Comparison of ENCODE assay signal across 9 cellular contexts in the genomic region with DNA sequence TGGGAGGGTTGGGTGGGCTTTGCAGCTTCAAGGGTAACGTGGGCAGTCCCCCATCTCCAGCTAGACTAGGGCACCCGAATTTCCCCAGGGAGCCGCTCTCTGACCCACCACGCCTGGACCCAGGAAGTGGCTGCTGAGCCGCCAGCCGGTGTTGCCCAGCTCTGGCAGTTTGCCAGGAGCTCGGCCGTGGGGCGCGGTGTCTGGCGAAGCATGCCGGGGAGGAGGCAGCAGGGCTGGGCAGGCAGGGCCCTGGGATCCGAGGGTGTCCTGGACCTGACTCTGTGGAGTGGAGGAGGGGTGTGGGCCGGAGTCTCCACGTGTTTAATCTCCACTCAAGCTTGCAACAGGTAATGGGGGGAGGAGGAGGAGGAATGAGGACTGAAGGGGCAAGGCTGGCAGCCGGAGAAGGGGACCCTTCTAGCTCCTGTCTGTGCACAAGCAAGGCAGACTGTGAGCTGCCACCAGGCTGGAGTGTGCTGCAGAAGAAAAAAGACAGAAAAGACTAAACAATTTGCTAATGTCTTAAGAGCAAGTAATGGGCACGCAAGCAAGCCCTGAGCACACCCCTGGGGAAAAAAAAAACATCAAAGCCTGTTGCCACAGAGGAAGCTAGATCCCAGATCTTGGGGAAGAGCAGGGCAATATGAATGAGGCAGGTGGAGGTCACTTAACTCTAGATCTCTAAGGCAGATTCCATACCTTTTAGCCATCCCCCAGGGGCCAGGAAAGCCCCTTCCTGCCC. TPM values are rescaled to one million over a fixed set of nuclear protein-coding genes. Genes with fewer than 3 reads are reported as not detected.
DNase-seq lines count a peak whose midpoint lies in the region; ATAC-seq and TF ChIP-seq lines count a peak whose summit lies in the region.
"Had no signal": no experiment of that assay in that cellular context is flagged by ENCODE, and none has a peak within 500 bp of the region (broad histone marks: within the 10 kb centered on the region; RNA-seq: fewer than 3 reads in every experiment).

No MANE protein-coding gene starts in this region.

- peaks cover 19% of the 10 kb centered on the region for H3K4me1 Mint-ChIP-seq in stimulated activated memory B cell treated with anti-CD40 and anti-IgM and Interleukin-4, amounts not matched to agents 10 μg/mL and 1 μg/mL and 100 μg/mL, for 72 hours

- intact Hi-C loops in PC-9 (cut with micrococcal nuclease; ENCODE audit: unreplicated experiment) = loop anchor here (1.0 to 2.0 kb wide), 2 partner anchors 39 to 92 kb away; no protein-coding TSS in a partner anchor

- H3F3A ChIP-seq in PC-9 (ENCODE audit: insufficient read depth, low read depth) = peaks cover 26% of the 10 kb centered on the region

- H3K79me2 ChIP-seq in PC-9 (ENCODE audit: low read depth) = peaks cover 59% of the 10 kb centered on the region

- peak; percentile 29 for ATAC-seq in stimulated activated memory B cell treated with anti-CD40 and anti-IgM and Interleukin-4, amounts not matched to agents 10 μg/mL and 1 μg/mL and 100 μg/mL, for 72 hours

- H3K4me2 ChIP-seq in PC-9 = peak overlapping the region; percentile 84

- 5% methylated on average over 17 of the region's 17 CpGs for WGBS in liver

- H3K27me3 Mint-ChIP-seq in stimulated activated memory B cell treated with anti-CD40 and anti-IgM and Interleukin-4, amounts not matched to agents 10 μg/mL and 1 μg/mL and 100 μg/mL, for 72 hours = peaks cover 15% of the 10 kb centered on the region

- peak overlapping the region; percentile 51 for H3K4me3 Mint-ChIP-seq in stimulated activated memory B cell treated with anti-CD40 and anti-IgM and Interleukin-4, amounts not matched to agents 10 μg/mL and 1 μg/mL and 100 μg/mL, for 72 hours

- peaks cover 27% of the 10 kb centered on the region for H3K4me1 ChIP-seq in PC-9 (replicated peaks; ENCODE audit: insufficient read depth)
- H3K4me1 ChIP-seq in liver (ENCODE audit: control insufficient read depth in 4 of 4, insufficient read depth in 4 of 4, low read length in 3 of 4) = peaks cover 3 to 33% (median 15%) of the 10 kb centered on the region in 4 donors

- TF ChIP-seq RAD21 in liver (IDR thresholded peaks at IDR 0.05) = no peak

- H4K20me1 ChIP-seq in PC-9 (ENCODE audit: insufficient read depth) = no peaks in the 10 kb centered on the region

- no peaks in the 10 kb centered on the region for H3K9me2 ChIP-seq in PC-9 (ENCODE audit: insufficient read depth)

- H3K36me3 ChIP-seq in PC-9 (ENCODE audit: low read depth) (peaks cover 31% of the 10 kb centered on the region), liver (ENCODE audit: control insufficient read depth in 4 of 4, insufficient read depth in 3 of 4, low read depth in 1 of 4, low read length in 3 of 4) (peaks cover 1 to 16% (median 8%) of the 10 kb centered on the region in 4 donors)

- H3K9me3 ChIP-seq in PC-9 (ENCODE audit: insufficient read depth, low read depth) (no peaks in the 10 kb centered on the region), liver (ENCODE audit: control insufficient read depth in 4 of 4, low read length in 3 of 4) (no peaks in the 10 kb centered on the region)

- H3K36me3 Mint-ChIP-seq in stimulated activated memory B cell treated with anti-CD40 and anti-IgM and Interleukin-4, amounts not matched to agents 10 μg/mL and 1 μg/mL and 100 μg/mL, for 72 hours = no peaks in the 10 kb centered on the region

- H3K27ac ChIP-seq in PC-9 (peak overlapping the region; percentile 95), liver (ENCODE audit: low read depth in 1 of 2, low read length in 2 of 2) (peak overlapping the region; percentile 93 to 98)

- POLR2A ChIA-PET in PC-9 (lab: Charles Lee; ENCODE audit: unreplicated experiment) = interaction anchor here (0.5 to 0.7 kb wide), 3 partner anchors 38 to 640 kb away, joined by 3 to 7 read pairs (median 3); no protein-coding TSS in a partner anchor

- H3K9me3 Mint-ChIP-seq in stimulated activated memory B cell treated with anti-CD40 and anti-IgM and Interleukin-4, amounts not matched to agents 10 μg/mL and 1 μg/mL and 100 μg/mL, for 72 hours = no peaks in the 10 kb centered on the region

- H3K27me3 ChIP-seq in PC-9 (ENCODE audit: insufficient read depth, low read depth) = peaks cover 7% of the 10 kb centered on the region; the same call in 1 of the 2 replicates
- H3K27me3 ChIP-seq in liver (ENCODE audit: control insufficient read depth in 4 of 4, insufficient read depth in 4 of 4, low read length in 3 of 4) = peaks cover 0 to 3% (median 0%) of the 10 kb centered on the region in 4 donors

- peak; percentile 27 to 69 (median 51) for DNase-seq in NCI-H1417 (lab: John Stamatoyannopoulos, UW)
- DNase-seq in NCI-H1417 treated with DMSO at 0.1 percent for 48 hours (lab: John Stamatoyannopoulos, UW) = no peak
- peak; percentile 78 to 88 for DNase-seq in PC-9
- peak; percentile 30 for DNase-seq in astrocyte of the hippocampus (ENCODE audit: low read depth, low spot score)
- DNase-seq in epidermal melanocyte (ENCODE audit: insufficient read length, low spot score) = no peak
- no peak for DNase-seq in GF-D8 (lab: John Stamatoyannopoulos, UW)

- no peak overlapping the region for H2AFZ ChIP-seq in PC-9

- H3K27ac Mint-ChIP-seq in stimulated activated memory B cell treated with anti-CD40 and anti-IgM and Interleukin-4, amounts not matched to agents 10 μg/mL and 1 μg/mL and 100 μg/mL, for 72 hours = no peak overlapping the region

- TF ChIP-seq CTCF in PC-9 (conservative IDR thresholded peaks at IDR 0.05) (no peak), liver (IDR thresholded peaks at IDR 0.05; ENCODE audit: low read depth, low read length, missing input control) (no peak)

- no TSS peak for BruUV-seq in PC-9 (replicated peaks; lab: Mats Ljungman, UMichigan)

- CTCF ChIA-PET in PC-9 (lab: Charles Lee) = interaction anchor here (0.8 kb wide), 1 partner anchor 90 kb away, joined by 8 read pairs; no protein-coding TSS in a partner anchor

- H3K9ac ChIP-seq in liver (ENCODE audit: low read depth in 1 of 2, low read length in 2 of 2) = peak overlapping the region; percentile 63 to 65

- peak overlapping the region; percentile 93 for H3K4me3 ChIP-seq in PC-9
- peak overlapping the region; percentile 44 to 90 (median 66) for H3K4me3 ChIP-seq in liver (ENCODE audit: low read depth in 1 of 3, low read length in 3 of 3)

TF ChIP-seq in liver, 16 proteins besides CTCF, POLR2A, EP300 and RAD21:
- TF ChIP-seq FOXA1 (IDR thresholded peaks at IDR 0.05) (no peak), JUND (IDR thresholded peaks at IDR 0.05) (no peak), YY1 (IDR thresholded peaks at IDR 0.05) (no peak), GABPA (IDR thresholded peaks at IDR 0.05 in 1 of 2, conservative IDR thresholded peaks at IDR 0.05 in 1 of 2) (no peak), EGR1 (IDR thresholded peaks at IDR 0.05; ENCODE audit: low read depth in 2 of 2) (no peak), HNF4G (IDR thresholded peaks at IDR 0.05) (no peak), TAF1 (conservative IDR thresholded peaks at IDR 0.05) (no peak)
- TF ChIP-seq, protein P1, sequence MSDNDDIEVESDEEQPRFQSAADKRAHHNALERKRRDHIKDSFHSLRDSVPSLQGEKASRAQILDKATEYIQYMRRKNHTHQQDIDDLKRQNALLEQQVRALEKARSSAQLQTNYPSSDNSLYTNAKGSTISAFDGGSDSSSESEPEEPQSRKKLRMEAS (IDR thresholded peaks at IDR 0.05) = no peak
- TF ChIP-seq, protein P2, sequence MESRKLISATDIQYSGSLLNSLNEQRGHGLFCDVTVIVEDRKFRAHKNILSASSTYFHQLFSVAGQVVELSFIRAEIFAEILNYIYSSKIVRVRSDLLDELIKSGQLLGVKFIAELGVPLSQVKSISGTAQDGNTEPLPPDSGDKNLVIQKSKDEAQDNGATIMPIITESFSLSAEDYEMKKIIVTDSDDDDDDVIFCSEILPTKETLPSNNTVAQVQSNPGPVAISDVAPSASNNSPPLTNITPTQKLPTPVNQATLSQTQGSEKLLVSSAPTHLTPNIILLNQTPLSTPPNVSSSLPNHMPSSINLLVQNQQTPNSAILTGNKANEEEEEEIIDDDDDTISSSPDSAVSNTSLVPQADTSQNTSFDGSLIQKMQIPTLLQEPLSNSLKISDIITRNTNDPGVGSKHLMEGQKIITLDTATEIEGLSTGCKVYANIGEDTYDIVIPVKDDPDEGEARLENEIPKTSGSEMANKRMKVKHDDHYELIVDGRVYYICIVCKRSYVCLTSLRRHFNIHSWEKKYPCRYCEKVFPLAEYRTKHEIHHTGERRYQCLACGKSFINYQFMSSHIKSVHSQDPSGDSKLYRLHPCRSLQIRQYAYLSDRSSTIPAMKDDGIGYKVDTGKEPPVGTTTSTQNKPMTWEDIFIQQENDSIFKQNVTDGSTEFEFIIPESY (IDR thresholded peaks at IDR 0.05) = no peak
- TF ChIP-seq, protein P3, sequence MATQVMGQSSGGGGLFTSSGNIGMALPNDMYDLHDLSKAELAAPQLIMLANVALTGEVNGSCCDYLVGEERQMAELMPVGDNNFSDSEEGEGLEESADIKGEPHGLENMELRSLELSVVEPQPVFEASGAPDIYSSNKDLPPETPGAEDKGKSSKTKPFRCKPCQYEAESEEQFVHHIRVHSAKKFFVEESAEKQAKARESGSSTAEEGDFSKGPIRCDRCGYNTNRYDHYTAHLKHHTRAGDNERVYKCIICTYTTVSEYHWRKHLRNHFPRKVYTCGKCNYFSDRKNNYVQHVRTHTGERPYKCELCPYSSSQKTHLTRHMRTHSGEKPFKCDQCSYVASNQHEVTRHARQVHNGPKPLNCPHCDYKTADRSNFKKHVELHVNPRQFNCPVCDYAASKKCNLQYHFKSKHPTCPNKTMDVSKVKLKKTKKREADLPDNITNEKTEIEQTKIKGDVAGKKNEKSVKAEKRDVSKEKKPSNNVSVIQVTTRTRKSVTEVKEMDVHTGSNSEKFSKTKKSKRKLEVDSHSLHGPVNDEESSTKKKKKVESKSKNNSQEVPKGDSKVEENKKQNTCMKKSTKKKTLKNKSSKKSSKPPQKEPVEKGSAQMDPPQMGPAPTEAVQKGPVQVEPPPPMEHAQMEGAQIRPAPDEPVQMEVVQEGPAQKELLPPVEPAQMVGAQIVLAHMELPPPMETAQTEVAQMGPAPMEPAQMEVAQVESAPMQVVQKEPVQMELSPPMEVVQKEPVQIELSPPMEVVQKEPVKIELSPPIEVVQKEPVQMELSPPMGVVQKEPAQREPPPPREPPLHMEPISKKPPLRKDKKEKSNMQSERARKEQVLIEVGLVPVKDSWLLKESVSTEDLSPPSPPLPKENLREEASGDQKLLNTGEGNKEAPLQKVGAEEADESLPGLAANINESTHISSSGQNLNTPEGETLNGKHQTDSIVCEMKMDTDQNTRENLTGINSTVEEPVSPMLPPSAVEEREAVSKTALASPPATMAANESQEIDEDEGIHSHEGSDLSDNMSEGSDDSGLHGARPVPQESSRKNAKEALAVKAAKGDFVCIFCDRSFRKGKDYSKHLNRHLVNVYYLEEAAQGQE (IDR thresholded peaks at IDR 0.05) = no peak

RNA-seq across cellular contexts. Expression of a gene that starts 2.4 kb away (rescaled TPM):
- total RNA-seq in PC-9 (2021) (6.3 and 8.7 TPM in 2 replicates), liver (10 to 100 TPM in 1 of 2 donors, 1 to 10 TPM in 1; 6.7 to 26.7 TPM)
- polyA plus RNA-seq in liver = 1 to 10 TPM; 2.0 to 4.8 TPM
- polyA plus RNA-seq: AG04450 had no signal

Comparison
In these comparisons a context has a peak if more than half of its experiments do, and no peak if none do; other contexts are left out.
1. DNase-seq: peak in NCI-H1417 (3 of 3), PC-9 (2 of 2) and astrocyte of the hippocampus (single experiment); none in NCI-H1417 treated with DMSO at 0.1 percent for 48 hours (single experiment), epidermal melanocyte (single experiment) and GF-D8 (single experiment).